28 cellular contexts compared by ENCODE assay signal in genomic region chr1:198978523-198978922, GRCh38.
"Had no signal": no experiment of that assay in that cellular context is flagged by ENCODE, and none has a peak within 500 bp of the region (broad histone marks: within the 10 kb centered on the region; RNA-seq: fewer than 3 reads in every experiment).

No MANE protein-coding gene starts in this region.

- ATAC-seq: esophagus mucosa, heart left ventricle, left colon, pancreas, sciatic nerve, upper lobe of right lung had no signal

- H3K4me1 Mint-ChIP-seq: immature natural killer cell had no signal

- H3K9me3 Mint-ChIP-seq: activated naive CD4-positive, alpha-beta T cell treated with anti-CD3 and anti-CD28 coated beads for 36 hours; central memory CD8-positive, alpha-beta T cell; dendritic cell treated with granulocyte-macrophage colony-stimulating factor and Interleukin-4, amounts not matched to agents 40 ng/mL and 50 ng/mL, for 4 days; endodermal cell; immature natural killer cell had no signal

- H3K4me3 Mint-ChIP-seq: activated CD4-positive, alpha-beta memory T cell treated with anti-CD3 and anti-CD28 coated beads for 36 hours; activated CD4-positive, alpha-beta T cell treated with anti-CD3 and anti-CD28 coated beads, Interleukin-2, amount 10 ng/mL, durations not matched to agents 24 days and 14 days; activated naive CD4-positive, alpha-beta T cell treated with anti-CD3 and anti-CD28 coated beads for 36 hours; central memory CD8-positive, alpha-beta T cell; dendritic cell treated with granulocyte-macrophage colony-stimulating factor and Interleukin-4, amounts not matched to agents 40 ng/mL and 50 ng/mL, for 4 days; endodermal cell; immature natural killer cell; T-helper 1 cell treated with Interleukin-12 subunit alpha and Interleukin-12 subunit beta and Interleukin-4 antibody, amounts not matched to agents 30 μg/mL and 1 μg/mL, for 36 hours had no signal

- FAIRE-seq: bronchial epithelial cell, kidney, pancreas, TTC549 had no signal

- DNase-seq: activated CD4-positive, alpha-beta memory T cell treated with anti-CD3 and anti-CD28 coated beads for 36 hours; activated CD4-positive, alpha-beta T cell treated with anti-CD3 and anti-CD28 coated beads, Interleukin-2, amount 10 ng/mL, durations not matched to agents 24 days and 14 days; activated effector memory CD4-positive, alpha-beta T cell treated with Interleukin-2 at 50 U/mL for 16 hours; activated naive CD4-positive, alpha-beta T cell treated with anti-CD3 and anti-CD28 coated beads for 36 hours; activated T-cell treated with anti-CD3 and anti-CD28 coated beads, Interleukin-2, amount 50 U/mL, for 48 hours; anterior cingulate cortex; endodermal cell; foreskin fibroblast; heart left ventricle; hypothalamus; immature natural killer cell; kidney; left colon; mammary epithelial cell; pancreas; retina; stimulated activated CD4-positive, alpha-beta T cell treated with anti-CD3 and anti-CD28 coated beads, Interleukin-12 subunit alpha, Interleukin-12 subunit beta, amount 100 ng/mL, for 4 hours; stimulated activated CD4-positive, alpha-beta T cell treated with anti-CD3 and anti-CD28 coated beads, Interleukin-4, amount 100 ng/mL, for 1 hour; T-helper 9 cell; tibial artery; upper lobe of right lung had no signal

- H3K27ac Mint-ChIP-seq: activated CD4-positive, alpha-beta memory T cell treated with anti-CD3 and anti-CD28 coated beads for 36 hours; activated CD4-positive, alpha-beta T cell treated with anti-CD3 and anti-CD28 coated beads, Interleukin-2, amount 10 ng/mL, durations not matched to agents 24 days and 14 days; activated naive CD4-positive, alpha-beta T cell treated with anti-CD3 and anti-CD28 coated beads for 36 hours; dendritic cell treated with granulocyte-macrophage colony-stimulating factor and Interleukin-4, amounts not matched to agents 40 ng/mL and 50 ng/mL, for 4 days; endodermal cell; immature natural killer cell; T-helper 1 cell treated with Interleukin-12 subunit alpha and Interleukin-12 subunit beta and Interleukin-4 antibody, amounts not matched to agents 30 μg/mL and 1 μg/mL, for 36 hours had no signal

- H3K27me3 Mint-ChIP-seq: activated CD4-positive, alpha-beta memory T cell treated with anti-CD3 and anti-CD28 coated beads for 36 hours; activated CD4-positive, alpha-beta T cell treated with anti-CD3 and anti-CD28 coated beads, Interleukin-2, amount 10 ng/mL, durations not matched to agents 24 days and 14 days; central memory CD8-positive, alpha-beta T cell; dendritic cell treated with granulocyte-macrophage colony-stimulating factor and Interleukin-4, amounts not matched to agents 40 ng/mL and 50 ng/mL, for 4 days had no signal

- H3K36me3 Mint-ChIP-seq: activated CD4-positive, alpha-beta memory T cell treated with anti-CD3 and anti-CD28 coated beads for 36 hours; immature natural killer cell had no signal
